ENCODE assay signal across 1 cellular context in genomic region chr4:6268650-6269399, GRCh38.
TF ChIP-seq lines count a peak whose summit lies in the region.

No MANE protein-coding gene starts in this region.

TF ChIP-seq in H1, 55 proteins besides CTCF, POLR2A, EP300 and RAD21 (continued from another document):
- TF ChIP-seq NANOG (IDR thresholded peaks at IDR 0.05; ENCODE audit: insufficient read depth, low read depth, low read length, poor library complexity, severe bottlenecking) (no peak), CEBPB (IDR thresholded peaks at IDR 0.05; ENCODE audit: low read depth, low read length) (no peak), JUN (IDR thresholded peaks at IDR 0.05; ENCODE audit: low read depth, low read length) (no peak), SIRT6 (IDR thresholded peaks at IDR 0.05; ENCODE audit: low read length) (no peak), SIX5 (IDR thresholded peaks at IDR 0.05; ENCODE audit: low read depth, low read length) (no peak), SIN3A (conservative IDR thresholded peaks at IDR 0.05 in 1 of 2, IDR thresholded peaks at IDR 0.05 in 1 of 2; ENCODE audit: low read depth in 1 of 2, low read length in 2 of 2) (no peak), CHD7 (IDR thresholded peaks at IDR 0.05; ENCODE audit: insufficient replicate concordance, low read length) (no peak), CTBP2 (IDR thresholded peaks at IDR 0.05; ENCODE audit: borderline replicate concordance, insufficient read depth, insufficient read length, low read length) (no peak), GABPA (IDR thresholded peaks at IDR 0.05; ENCODE audit: borderline replicate concordance, insufficient read depth, low read length) (no peak), CHD1 (IDR thresholded peaks at IDR 0.05; ENCODE audit: low read depth, low read length) (no peak), NRF1 (IDR thresholded peaks at IDR 0.05; ENCODE audit: low read depth, low read length) (no peak)
- TF ChIP-seq, protein P1, sequence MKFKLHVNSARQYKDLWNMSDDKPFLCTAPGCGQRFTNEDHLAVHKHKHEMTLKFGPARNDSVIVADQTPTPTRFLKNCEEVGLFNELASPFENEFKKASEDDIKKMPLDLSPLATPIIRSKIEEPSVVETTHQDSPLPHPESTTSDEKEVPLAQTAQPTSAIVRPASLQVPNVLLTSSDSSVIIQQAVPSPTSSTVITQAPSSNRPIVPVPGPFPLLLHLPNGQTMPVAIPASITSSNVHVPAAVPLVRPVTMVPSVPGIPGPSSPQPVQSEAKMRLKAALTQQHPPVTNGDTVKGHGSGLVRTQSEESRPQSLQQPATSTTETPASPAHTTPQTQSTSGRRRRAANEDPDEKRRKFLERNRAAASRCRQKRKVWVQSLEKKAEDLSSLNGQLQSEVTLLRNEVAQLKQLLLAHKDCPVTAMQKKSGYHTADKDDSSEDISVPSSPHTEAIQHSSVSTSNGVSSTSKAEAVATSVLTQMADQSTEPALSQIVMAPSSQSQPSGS (IDR thresholded peaks at IDR 0.05; ENCODE audit: low read length): no peak
TF ChIP-seq in H1: peak in this region for 0.
